In genomic region chr16:48235556-48236136, GRCh38 we compare ENCODE assay signal across 2 cellular contexts.
TF ChIP-seq lines count a peak whose summit lies in the region.

No MANE protein-coding gene starts in this region.

TF ChIP-seq in GM23338, 12 proteins besides CTCF, POLR2A, EP300 and RAD21:
- TF ChIP-seq EZH2 (IDR thresholded peaks at IDR 0.05; ENCODE audit: low read depth, unreplicated experiment) (no peak), CREB1 (CRISPR knock-in tag; IDR thresholded peaks at IDR 0.05; ENCODE audit: low read depth) (no peak), EZH2phosphoT487 (IDR thresholded peaks at IDR 0.05; ENCODE audit: unreplicated experiment) (no peak), REST (IDR thresholded peaks at IDR 0.05; ENCODE audit: unreplicated experiment) (no peak), ZNF114 (CRISPR knock-in tag; IDR thresholded peaks at IDR 0.05) (no peak)
- TF ChIP-seq, protein P1, sequence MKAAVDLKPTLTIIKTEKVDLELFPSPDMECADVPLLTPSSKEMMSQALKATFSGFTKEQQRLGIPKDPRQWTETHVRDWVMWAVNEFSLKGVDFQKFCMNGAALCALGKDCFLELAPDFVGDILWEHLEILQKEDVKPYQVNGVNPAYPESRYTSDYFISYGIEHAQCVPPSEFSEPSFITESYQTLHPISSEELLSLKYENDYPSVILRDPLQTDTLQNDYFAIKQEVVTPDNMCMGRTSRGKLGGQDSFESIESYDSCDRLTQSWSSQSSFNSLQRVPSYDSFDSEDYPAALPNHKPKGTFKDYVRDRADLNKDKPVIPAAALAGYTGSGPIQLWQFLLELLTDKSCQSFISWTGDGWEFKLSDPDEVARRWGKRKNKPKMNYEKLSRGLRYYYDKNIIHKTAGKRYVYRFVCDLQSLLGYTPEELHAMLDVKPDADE (IDR thresholded peaks at IDR 0.05) = no peak

TF ChIP-seq in K562, 482 proteins besides CTCF, POLR2A, EP300 and RAD21:
- TF ChIP-seq NR2C2 (CRISPR knock-in tag; IDR thresholded peaks at IDR 0.05) (no peak), NR2C2 (tag; IDR thresholded peaks at IDR 0.05) (0 out of 2 replicates have a peak, but pooled peaks have one; percentile 14)
- TF ChIP-seq, protein P2, sequence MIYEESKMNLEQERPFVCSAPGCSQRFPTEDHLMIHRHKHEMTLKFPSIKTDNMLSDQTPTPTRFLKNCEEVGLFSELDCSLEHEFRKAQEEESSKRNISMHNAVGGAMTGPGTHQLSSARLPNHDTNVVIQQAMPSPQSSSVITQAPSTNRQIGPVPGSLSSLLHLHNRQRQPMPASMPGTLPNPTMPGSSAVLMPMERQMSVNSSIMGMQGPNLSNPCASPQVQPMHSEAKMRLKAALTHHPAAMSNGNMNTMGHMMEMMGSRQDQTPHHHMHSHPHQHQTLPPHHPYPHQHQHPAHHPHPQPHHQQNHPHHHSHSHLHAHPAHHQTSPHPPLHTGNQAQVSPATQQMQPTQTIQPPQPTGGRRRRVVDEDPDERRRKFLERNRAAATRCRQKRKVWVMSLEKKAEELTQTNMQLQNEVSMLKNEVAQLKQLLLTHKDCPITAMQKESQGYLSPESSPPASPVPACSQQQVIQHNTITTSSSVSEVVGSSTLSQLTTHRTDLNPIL (CRISPR knock-in tag; IDR thresholded peaks at IDR 0.05) = no peak
